ENCODE assay signal across 27 cellular contexts in genomic region chr4:104279744-104280143, GRCh38.
"Had no signal": no experiment of that assay in that cellular context is flagged by ENCODE, and none has a peak within 500 bp of the region (broad histone marks: within the 10 kb centered on the region; RNA-seq: fewer than 3 reads in every experiment).

No MANE protein-coding gene starts in this region.

- H3K4me3 Mint-ChIP-seq: activated CD4-positive, alpha-beta memory T cell treated with anti-CD3 and anti-CD28 coated beads, Interleukin-2, amount 10 ng/mL, durations not matched to agents 7 days and 5 days; activated CD4-positive, alpha-beta T cell treated with anti-CD3 and anti-CD28 coated beads, Interleukin-2, amount 10 ng/mL, durations not matched to agents 7 days and 5 days; activated naive CD4-positive, alpha-beta T cell treated with anti-CD3 and anti-CD28 coated beads, Interleukin-2, amount 10 ng/mL, durations not matched to agents 7 days and 5 days; activated naive CD8-positive, alpha-beta T cell treated with anti-CD3 and anti-CD28 coated beads for 36 hours had no signal

- H3K4me1 Mint-ChIP-seq: activated CD4-positive, alpha-beta memory T cell treated with anti-CD3 and anti-CD28 coated beads, Interleukin-2, amount 10 ng/mL, durations not matched to agents 7 days and 5 days; activated CD4-positive, alpha-beta T cell treated with anti-CD3 and anti-CD28 coated beads, Interleukin-2, amount 10 ng/mL, durations not matched to agents 7 days and 5 days; activated naive CD4-positive, alpha-beta T cell treated with anti-CD3 and anti-CD28 coated beads, Interleukin-2, amount 10 ng/mL, durations not matched to agents 7 days and 5 days; activated naive CD8-positive, alpha-beta T cell treated with anti-CD3 and anti-CD28 coated beads for 36 hours had no signal

- H3K27me3 Mint-ChIP-seq: activated CD4-positive, alpha-beta memory T cell treated with anti-CD3 and anti-CD28 coated beads, Interleukin-2, amount 10 ng/mL, durations not matched to agents 7 days and 5 days; activated CD4-positive, alpha-beta T cell treated with anti-CD3 and anti-CD28 coated beads, Interleukin-2, amount 10 ng/mL, durations not matched to agents 7 days and 5 days; activated naive CD4-positive, alpha-beta T cell treated with anti-CD3 and anti-CD28 coated beads, Interleukin-2, amount 10 ng/mL, durations not matched to agents 7 days and 5 days; activated naive CD8-positive, alpha-beta T cell treated with anti-CD3 and anti-CD28 coated beads for 36 hours had no signal

- DNase-seq: activated CD4-positive, alpha-beta memory T cell treated with anti-CD3 and anti-CD28 coated beads, Interleukin-2, amount 10 ng/mL, durations not matched to agents 7 days and 5 days; activated CD4-positive, alpha-beta T cell treated with anti-CD3 and anti-CD28 coated beads, Interleukin-2, amount 10 ng/mL, durations not matched to agents 7 days and 5 days; activated CD4-positive, CD25-positive, alpha-beta regulatory T cell; activated gamma-delta T cell treated with Interleukin-2 at 50 U/mL for 16 hours; activated naive CD4-positive, alpha-beta T cell treated with anti-CD3 and anti-CD28 coated beads, Interleukin-2, amount 10 ng/mL, durations not matched to agents 7 days and 5 days; activated naive CD8-positive, alpha-beta T cell treated with anti-CD3 and anti-CD28 coated beads for 36 hours; activated T-cell treated with anti-CD3 and anti-CD28 coated beads for 4 hours; activated T-cell treated with anti-CD3 and anti-CD28 coated beads, Interleukin-2, amount 50 U/mL, for 48 hours; Kasumi-1; NCI-H1048; NCI-H1436; NCI-H1694 treated with DMSO at 0.1 percent for 48 hours; NCI-H2029 treated with DMSO at 0.1 percent for 48 hours; NCI-H345; NCI-H510A; NCI-H69; NK-92 treated with Interleukin-12 subunit alpha and Interleukin-12 subunit beta, amount 100 ng/mL, for 24 hours; OCI-M1; Peyer's patch; Right ventricle myocardium superior; SJCRH30; SK-N-SH; T-helper 1 cell had no signal

- H3K27ac Mint-ChIP-seq: activated CD4-positive, alpha-beta memory T cell treated with anti-CD3 and anti-CD28 coated beads, Interleukin-2, amount 10 ng/mL, durations not matched to agents 7 days and 5 days; activated CD4-positive, alpha-beta T cell treated with anti-CD3 and anti-CD28 coated beads, Interleukin-2, amount 10 ng/mL, durations not matched to agents 7 days and 5 days; activated naive CD4-positive, alpha-beta T cell treated with anti-CD3 and anti-CD28 coated beads, Interleukin-2, amount 10 ng/mL, durations not matched to agents 7 days and 5 days; activated naive CD8-positive, alpha-beta T cell treated with anti-CD3 and anti-CD28 coated beads for 36 hours; activated T-helper 2 cell treated with anti-CD3 and anti-CD28 coated beads, Interferon-gamma antibody, Interleukin-2, Interleukin-4, amounts not matched to agents 10 μg/mL and 5 μg/mL and 100 μg/mL, durations not matched to agents 14 hours and 24 hours and 36 hours had no signal

- ATAC-seq: K562 had no signal

- H3K27ac ChIP-seq: Peyer's patch, RWPE1, SJCRH30, VCaP had no signal

- H3K36me3 Mint-ChIP-seq: activated naive CD4-positive, alpha-beta T cell treated with anti-CD3 and anti-CD28 coated beads, Interleukin-2, amount 10 ng/mL, durations not matched to agents 7 days and 5 days; activated naive CD8-positive, alpha-beta T cell treated with anti-CD3 and anti-CD28 coated beads for 36 hours had no signal

- H3K9me3 Mint-ChIP-seq: activated CD4-positive, alpha-beta memory T cell treated with anti-CD3 and anti-CD28 coated beads, Interleukin-2, amount 10 ng/mL, durations not matched to agents 7 days and 5 days; activated naive CD4-positive, alpha-beta T cell treated with anti-CD3 and anti-CD28 coated beads, Interleukin-2, amount 10 ng/mL, durations not matched to agents 7 days and 5 days had no signal
